Comparison of ENCODE assay signal across 13 cellular contexts in the genomic region with DNA sequence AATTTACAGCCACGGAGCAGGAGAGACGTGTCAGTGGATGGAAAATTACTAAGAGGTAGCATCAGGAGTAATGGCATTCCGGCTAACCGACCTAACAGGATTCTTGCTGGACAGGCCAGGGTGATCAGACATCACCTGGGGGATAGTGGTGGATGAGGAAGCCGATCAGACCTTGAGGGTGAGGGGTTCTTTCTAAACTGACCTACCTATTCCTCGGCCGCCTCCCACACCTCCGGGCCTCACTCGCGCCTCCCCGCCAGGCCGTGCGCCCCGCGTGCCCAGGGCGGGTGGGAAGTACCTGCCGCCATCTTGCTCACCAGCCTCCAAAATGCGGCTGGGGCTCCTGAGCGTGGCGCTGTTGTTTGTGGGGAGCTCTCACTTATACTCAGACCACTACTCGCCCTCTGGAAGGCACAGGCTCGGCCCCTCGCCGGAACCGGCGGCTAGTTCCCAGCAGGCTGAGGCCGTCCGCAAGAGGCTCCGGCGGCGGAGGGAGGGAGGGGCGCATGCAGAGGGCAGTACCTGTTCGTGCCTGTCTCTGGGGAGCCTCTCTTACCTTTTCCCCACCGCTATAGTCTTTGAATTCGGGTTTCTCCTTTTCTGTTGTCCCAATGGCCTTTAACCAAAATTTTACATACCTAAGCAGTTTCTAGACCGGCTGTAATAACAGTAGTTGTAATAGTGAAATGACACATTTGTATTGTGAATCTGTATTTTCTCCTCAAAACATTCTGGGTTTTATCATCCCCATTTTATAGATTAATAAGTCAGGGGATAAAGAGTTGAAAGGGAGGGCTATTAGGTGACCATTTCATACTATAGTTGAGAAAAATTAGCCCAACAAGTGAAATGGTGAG. TPM values are rescaled to one million over a fixed set of nuclear protein-coding genes. Genes with fewer than 3 reads are reported as not detected.
A peak's percentile ranks its signal among the peaks of the same experiment; 100 is the strongest.
DNase-seq lines count a peak whose midpoint lies in the region; TF ChIP-seq lines count a peak whose summit lies in the region.
"Had no signal": no experiment of that assay in that cellular context is flagged by ENCODE, and none has a peak within 500 bp of the region (broad histone marks: within the 10 kb centered on the region; RNA-seq: fewer than 3 reads in every experiment).

TSS of gene TMPRSS12 (plus strand) at position 290 of the 857 bp plus-strand sequence. CDS start at position 329, 39 bp downstream.

- TF ChIP-seq CTCF in Caco-2 (IDR thresholded peaks at IDR 0.05; ENCODE audit: insufficient read depth in 1 of 2, low read depth in 1 of 2, low read length in 1 of 2, severe bottlenecking in 1 of 2, unreplicated experiment in 1 of 2) = no peak
- no peak for TF ChIP-seq CTCF in cardiac fibroblast (IDR thresholded peaks at IDR 0.05; ENCODE audit: low read depth, low read length)
- TF ChIP-seq CTCF in progenitor cell of endocrine pancreas (IDR thresholded peaks at IDR 0.05; ENCODE audit: unreplicated experiment) = no peak
- TF ChIP-seq CTCF in uterus (IDR thresholded peaks at IDR 0.05) = no peak

- H3K27me3 Mint-ChIP-seq in Caco-2 (ENCODE audit: insufficient read depth, unreplicated experiment) (no peaks in the 10 kb centered on the region), progenitor cell of endocrine pancreas (no peaks in the 10 kb centered on the region)

- POLR2A ChIA-PET in Caco-2 (lab: Charles Lee) = no interaction called here

- no TSS peak for BruUV-seq in Caco-2 (replicated peaks; lab: Mats Ljungman, UMichigan)

- H3K4me3 Mint-ChIP-seq in Caco-2 (ENCODE audit: unreplicated experiment) = peak within 1 kb of the TSS; percentile 0
- peak within 1 kb of the TSS; percentile 44 for H3K4me3 Mint-ChIP-seq in progenitor cell of endocrine pancreas (ENCODE audit: low read depth)
- H3K4me3 Mint-ChIP-seq: activated CD8-positive, alpha-beta memory T cell treated with anti-CD3 and anti-CD28 coated beads, Interleukin-2, amount 10 ng/mL, durations not matched to agents 7 days and 5 days had no signal

- no peak within 1 kb of the TSS for H3K9ac ChIP-seq in iPS-20b (ENCODE audit: low read depth, low read length)
- H3K9ac ChIP-seq in GM23248 = no peak within 1 kb of the TSS

- in situ Hi-C loops in GM23248 (cut with MboI) = no loop called here

- DNase-seq in Caco-2 (peak; percentile 52 to 75), cardiac fibroblast (ENCODE audit: low read depth in 2 of 2) (peak in 1 of 2 donors; percentile 29), progenitor cell of endocrine pancreas (ENCODE audit: low spot score, unreplicated experiment) (peak; percentile 13), cortex of kidney (lab: John Stamatoyannopoulos, UW) (no peak), NCI-H2107 treated with DMSO at 0.1 percent for 48 hours (lab: John Stamatoyannopoulos, UW; ENCODE audit: unreplicated experiment) (no peak), GM23248 (no peak), uterus (no peak)
- DNase-seq: activated CD8-positive, alpha-beta memory T cell treated with anti-CD3 and anti-CD28 coated beads, Interleukin-2, amount 10 ng/mL, durations not matched to agents 7 days and 5 days; cerebellar nuclear complex; KG1; NCI-H510A had no signal

- no peaks in the 10 kb centered on the region for H3K9me3 ChIP-seq in Caco-2
- H3K9me3 ChIP-seq in iPS-20b (ENCODE audit: insufficient read depth, low read depth, low read length) = peaks cover 8% of the 10 kb centered on the region
- no peaks in the 10 kb centered on the region for H3K9me3 ChIP-seq in GM23248 (ENCODE audit: low read depth)
- H3K9me3 ChIP-seq in uterus = no peaks in the 10 kb centered on the region

- 46 to 52% methylated on average over 36 of the region's 36 CpGs for WGBS in GM23248 (ENCODE audit: low coverage in 1 of 2, low lambda C conversion rate in 2 of 2, missing lambda C conversion rate in 2 of 2), 2 experiments

- CTCF ChIA-PET in Caco-2 (lab: Charles Lee) = no interaction called here

- H3K4me3 ChIP-seq in Caco-2 (ENCODE audit: low read depth, low read length) (no peak within 1 kb of the TSS), cardiac fibroblast (replicated peaks in 1 of 2; ENCODE audit: low read depth in 2 of 2, low read length in 2 of 2) (peak within 1 kb of the TSS; percentile 8 to 18), iPS-20b (ENCODE audit: low read length) (peak within 1 kb of the TSS; percentile 39; the same call in 1 of the 2 replicates), GM23248 (no peak within 1 kb of the TSS), uterus (no peak within 1 kb of the TSS)

- no peaks in the 10 kb centered on the region for H4K20me1 ChIP-seq in GM23248 (ENCODE audit: insufficient read depth)

- H2AFZ ChIP-seq in GM23248 = no peak within 1 kb of the TSS

- H3K4me2 ChIP-seq in GM23248 (ENCODE audit: unreplicated experiment) = no peak within 1 kb of the TSS

- no peaks in the 10 kb centered on the region for H3K79me2 ChIP-seq in GM23248 (ENCODE audit: insufficient read depth)

- no peaks in the 10 kb centered on the region for H3K27me3 ChIP-seq in Caco-2 (replicated peaks; ENCODE audit: control insufficient read depth, insufficient read depth, low read length)
- no peaks in the 10 kb centered on the region for H3K27me3 ChIP-seq in iPS-20b (ENCODE audit: insufficient read depth, low read length)
- H3K27me3 ChIP-seq in GM23248 (replicated peaks; ENCODE audit: insufficient read depth) = no peaks in the 10 kb centered on the region
- H3K27me3 ChIP-seq in uterus = no peaks in the 10 kb centered on the region

- no peaks in the 10 kb centered on the region for H3K9me2 ChIP-seq in GM23248 (ENCODE audit: insufficient read depth)

- no peak for TF ChIP-seq POLR2A in uterus (IDR thresholded peaks at IDR 0.05)

- H3F3A ChIP-seq in GM23248 (ENCODE audit: insufficient read depth) = peaks cover 16% of the 10 kb centered on the region; the same call in 1 of the 2 replicates

- intact Hi-C loops in Caco-2 (cut with micrococcal nuclease; ENCODE audit: unreplicated experiment) (no loop called here), uterus (cut with DNase I; ENCODE audit: low total_unique reads) (no loop called here)

- H3K36me3 ChIP-seq in Caco-2 (ENCODE audit: control insufficient read depth, insufficient read depth, low read length) = no peaks in the 10 kb centered on the region; the same call in 1 of the 2 replicates
- no peaks in the 10 kb centered on the region for H3K36me3 ChIP-seq in iPS-20b (ENCODE audit: insufficient read depth, low read depth, low read length)
- H3K36me3 ChIP-seq in GM23248 (ENCODE audit: low read depth) = no peaks in the 10 kb centered on the region
- H3K36me3 ChIP-seq in uterus = no peaks in the 10 kb centered on the region

- H3K4me1 Mint-ChIP-seq in Caco-2 (ENCODE audit: low read depth, unreplicated experiment) (peaks cover 16% of the 10 kb centered on the region), progenitor cell of endocrine pancreas (ENCODE audit: low read depth) (peaks cover 6% of the 10 kb centered on the region)
- H3K4me1 Mint-ChIP-seq: activated CD8-positive, alpha-beta memory T cell treated with anti-CD3 and anti-CD28 coated beads, Interleukin-2, amount 10 ng/mL, durations not matched to agents 7 days and 5 days had no signal

- no peaks in the 10 kb centered on the region for H3K9me3 Mint-ChIP-seq in Caco-2 (ENCODE audit: unreplicated experiment)
- H3K9me3 Mint-ChIP-seq in progenitor cell of endocrine pancreas (ENCODE audit: low read depth) = peaks cover 7% of the 10 kb centered on the region

- H3K4me1 ChIP-seq in Caco-2 (peaks cover 18% of the 10 kb centered on the region), iPS-20b (ENCODE audit: insufficient read depth, low read length) (no peaks in the 10 kb centered on the region), GM23248 (ENCODE audit: insufficient read depth) (0 out of 2 replicates have a peak, but pooled peaks cover 7% of the 10 kb centered on the region), uterus (no peaks in the 10 kb centered on the region)

- no peak within 1 kb of the TSS for H3K27ac ChIP-seq in iPS-20b (ENCODE audit: low read length)
- H3K27ac ChIP-seq in GM23248 = no peak within 1 kb of the TSS
- H3K27ac ChIP-seq in uterus = no peak within 1 kb of the TSS

- H3K27ac Mint-ChIP-seq in Caco-2 (ENCODE audit: unreplicated experiment) = peak within 1 kb of the TSS; percentile 55
- peak within 1 kb of the TSS; percentile 42 for H3K27ac Mint-ChIP-seq in progenitor cell of endocrine pancreas
- H3K27ac Mint-ChIP-seq: activated CD8-positive, alpha-beta memory T cell treated with anti-CD3 and anti-CD28 coated beads, Interleukin-2, amount 10 ng/mL, durations not matched to agents 7 days and 5 days had no signal

- no peaks in the 10 kb centered on the region for H3K36me3 Mint-ChIP-seq in Caco-2 (ENCODE audit: insufficient read depth, unreplicated experiment)
- H3K36me3 Mint-ChIP-seq in progenitor cell of endocrine pancreas (ENCODE audit: insufficient read depth) = no peaks in the 10 kb centered on the region

RNA-seq across cellular contexts. Expression of gene TMPRSS12, which starts in this region (rescaled TPM):
- total RNA-seq in Caco-2 (2022) (not detected in 2 replicates), progenitor cell of endocrine pancreas (not detected in 2 replicates), uterus (not detected)
- not detected in 2 replicates for total RNA-seq in GM23248 (2014; rRNA removed; shearing (Covaris generic))
- polyA plus RNA-seq in GM23248 (2016; fragmentation: Nextera tagmentation; extraction: Ambion mirVana) = not detected in 2 replicates
- total RNA-seq: activated CD8-positive, alpha-beta memory T cell treated with anti-CD3 and anti-CD28 coated beads, Interleukin-2, amount 10 ng/mL, durations not matched to agents 7 days and 5 days had no signal
- polyA plus RNA-seq: BJ had no signal

Comparison
In these comparisons a context has a peak if more than half of its experiments do, and no peak if none do; other contexts are left out.
1. Peak in DNase-seq in Caco-2; RNA of the gene not detected or under 1 TPM.
2. Peak in DNase-seq in progenitor cell of endocrine pancreas; RNA of the gene not detected or under 1 TPM.
3. H3K4me3 ChIP-seq: peak in cardiac fibroblast (2 of 2) and iPS-20b (single experiment); none in Caco-2 (single experiment), GM23248 (single experiment) and uterus (0 of 2).